Comparison of ENCODE assay signal across 27 cellular contexts in genomic region chr20:43586641-43587040, GRCh38. TPM values are rescaled to one million over a fixed set of nuclear protein-coding genes. Genes with fewer than 3 reads are reported as not detected.
"Had no signal": no experiment of that assay in that cellular context is flagged by ENCODE, and none has a peak within 500 bp of the region (broad histone marks: within the 10 kb centered on the region; RNA-seq: fewer than 3 reads in every experiment).

No MANE protein-coding gene starts in this region.

- H3K27me3 Mint-ChIP-seq: activated CD8-positive, alpha-beta memory T cell treated with anti-CD3 and anti-CD28 coated beads, Interleukin-2, amount 10 ng/mL, durations not matched to agents 7 days and 5 days; activated T-cell treated with anti-CD3 and anti-CD28 coated beads, Interleukin-2, amount 50 U/mL, for 24 hours had no signal

- H3K4me3 ChIP-seq: MG63 had no signal

- H3K36me3 ChIP-seq: MG63 had no signal

- H3K27me3 ChIP-seq: MG63 had no signal

- H3K9me3 ChIP-seq: MG63 had no signal

- H3K4me3 Mint-ChIP-seq: activated B cell treated with CpG ODN at 0.5 μM for 24 hours; activated CD4-positive, alpha-beta T cell treated with anti-CD3 and anti-CD28 coated beads, Interleukin-2, amount 10 ng/mL, durations not matched to agents 24 days and 14 days; activated CD8-positive, alpha-beta memory T cell treated with anti-CD3 and anti-CD28 coated beads, Interleukin-2, amount 10 ng/mL, durations not matched to agents 7 days and 5 days; activated naive CD4-positive, alpha-beta T cell treated with anti-CD3 and anti-CD28 coated beads for 36 hours; activated naive CD8-positive, alpha-beta T cell; activated T-cell treated with anti-CD3 and anti-CD28 coated beads, Interleukin-2, amount 50 U/mL, for 24 hours; activated T-helper 1 cell treated with anti-CD3 and anti-CD28 coated beads, Interleukin-12 subunit alpha, Interleukin-12 subunit beta, Interleukin-2, Interleukin-4 antibody, amounts not matched to agents 30 ng/mL and 10 ng/mL and 1 ng/mL, durations not matched to agents 14 hours and 24 hours and 36 hours; brain; central memory CD8-positive, alpha-beta T cell; T-helper 17 cell had no signal

- H3K36me3 Mint-ChIP-seq: activated CD8-positive, alpha-beta memory T cell treated with anti-CD3 and anti-CD28 coated beads, Interleukin-2, amount 10 ng/mL, durations not matched to agents 7 days and 5 days; activated naive CD8-positive, alpha-beta T cell; brain had no signal

- H3K27ac Mint-ChIP-seq: activated B cell treated with CpG ODN at 0.5 μM for 24 hours; activated CD4-positive, alpha-beta T cell treated with anti-CD3 and anti-CD28 coated beads, Interleukin-2, amount 10 ng/mL, durations not matched to agents 24 days and 14 days; activated CD8-positive, alpha-beta memory T cell treated with anti-CD3 and anti-CD28 coated beads, Interleukin-2, amount 10 ng/mL, durations not matched to agents 7 days and 5 days; activated naive CD4-positive, alpha-beta T cell treated with anti-CD3 and anti-CD28 coated beads for 36 hours; activated naive CD8-positive, alpha-beta T cell; activated T-cell treated with anti-CD3 and anti-CD28 coated beads, Interleukin-2, amount 50 U/mL, for 24 hours; activated T-helper 1 cell treated with anti-CD3 and anti-CD28 coated beads, Interleukin-12 subunit alpha, Interleukin-12 subunit beta, Interleukin-2, Interleukin-4 antibody, amounts not matched to agents 30 ng/mL and 10 ng/mL and 1 ng/mL, durations not matched to agents 14 hours and 24 hours and 36 hours; T-helper 17 cell had no signal

- ATAC-seq: activated CD8-positive, alpha-beta memory T cell treated with anti-CD3 and anti-CD28 coated beads, Interleukin-2, amount 10 ng/mL, durations not matched to agents 7 days and 5 days; T-helper 17 cell had no signal

- DNase-seq: activated B cell treated with CpG ODN at 0.5 μM for 24 hours; activated CD4-positive, alpha-beta T cell treated with anti-CD3 and anti-CD28 coated beads for 1 hour; activated CD4-positive, alpha-beta T cell treated with anti-CD3 and anti-CD28 coated beads, Interleukin-2, amount 10 ng/mL, durations not matched to agents 24 days and 14 days; activated CD4-positive, alpha-beta T cell treated with anti-CD3 and anti-CD28 coated beads, Interleukin-2, amount 50 U/mL, for 48 hours; activated CD8-positive, alpha-beta memory T cell treated with anti-CD3 and anti-CD28 coated beads, Interleukin-2, amount 10 ng/mL, durations not matched to agents 7 days and 5 days; activated gamma-delta T cell; activated naive CD4-positive, alpha-beta T cell treated with anti-CD3 and anti-CD28 coated beads for 36 hours; activated T-cell treated with anti-CD3 and anti-CD28 coated beads, Interleukin-2, amount 50 U/mL, for 24 hours; MG63; MV-4-11; NCI-H1092 treated with DMSO at 0.1 percent for 48 hours; NCI-H1436; NCI-H187; NCI-H2081 treated with DMSO at 0.1 percent for 48 hours; NCI-H2171; NCI-H226; NCI-H510A; NCI-H526 treated with DMSO at 0.1 percent for 48 hours; NCI-H82; SIG-M5; T-helper 17 cell; T-helper 9 cell had no signal

- H3K9me3 Mint-ChIP-seq: activated B cell treated with CpG ODN at 0.5 μM for 24 hours; activated CD4-positive, alpha-beta T cell treated with anti-CD3 and anti-CD28 coated beads, Interleukin-2, amount 10 ng/mL, durations not matched to agents 24 days and 14 days; activated naive CD4-positive, alpha-beta T cell treated with anti-CD3 and anti-CD28 coated beads for 36 hours; activated T-cell treated with anti-CD3 and anti-CD28 coated beads, Interleukin-2, amount 50 U/mL, for 24 hours; activated T-helper 1 cell treated with anti-CD3 and anti-CD28 coated beads, Interleukin-12 subunit alpha, Interleukin-12 subunit beta, Interleukin-2, Interleukin-4 antibody, amounts not matched to agents 30 ng/mL and 10 ng/mL and 1 ng/mL, durations not matched to agents 14 hours and 24 hours and 36 hours; brain; central memory CD8-positive, alpha-beta T cell had no signal

RNA-seq across cellular contexts. Expression of gene SGK2, which starts 27.8 kb away (rescaled TPM):
- total RNA-seq: activated T-helper 1 cell treated with anti-CD3 and anti-CD28 coated beads, Interleukin-12 subunit alpha, Interleukin-12 subunit beta, Interleukin-2, Interleukin-4 antibody, amounts not matched to agents 30 ng/mL and 10 ng/mL and 1 ng/mL, durations not matched to agents 14 hours and 24 hours and 36 hours; RPMI7951 had no signal
